In the genomic region with DNA sequence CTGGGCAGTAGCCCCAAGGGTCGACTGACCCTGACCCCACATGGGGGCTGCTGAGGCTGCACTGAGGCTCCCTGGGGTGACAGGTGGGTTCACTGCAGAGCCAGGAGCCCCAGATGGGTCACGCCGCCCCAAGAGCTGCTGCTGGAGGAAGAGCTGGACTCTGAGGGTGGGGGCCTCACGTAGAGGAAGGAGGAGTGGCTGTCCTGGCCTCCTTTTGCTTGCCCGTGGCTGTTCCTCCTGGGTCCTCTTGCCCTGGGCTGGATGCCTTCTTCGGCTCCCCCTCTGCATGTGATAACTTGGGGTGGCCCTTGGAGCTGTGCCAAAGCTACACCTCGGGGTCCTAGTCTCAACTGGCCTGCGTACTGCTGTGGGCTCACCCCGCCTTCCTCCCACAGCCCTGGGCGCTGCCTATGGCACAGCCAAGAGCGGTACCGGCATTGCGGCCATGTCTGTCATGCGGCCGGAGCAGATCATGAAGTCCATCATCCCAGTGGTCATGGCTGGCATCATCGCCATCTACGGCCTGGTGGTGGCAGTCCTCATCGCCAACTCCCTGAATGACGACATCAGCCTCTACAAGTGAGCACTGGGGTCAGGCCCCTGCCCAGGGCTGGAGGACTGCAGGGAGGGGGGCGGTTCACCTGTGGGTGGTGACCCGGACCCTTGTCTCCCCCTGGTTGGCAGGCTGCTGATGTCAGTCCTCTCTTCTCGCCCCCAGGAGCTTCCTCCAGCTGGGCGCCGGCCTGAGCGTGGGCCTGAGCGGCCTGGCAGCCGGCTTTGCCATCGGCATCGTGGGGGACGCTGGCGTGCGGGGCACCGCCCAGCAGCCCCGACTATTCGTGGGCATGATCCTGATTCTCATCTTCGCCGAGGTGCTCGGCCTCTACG, we compare ENCODE assay signal across 8 cellular contexts. TPM values are rescaled to one million over a fixed set of nuclear protein-coding genes. Genes with fewer than 3 reads are reported as not detected.
DNase-seq lines count a peak whose midpoint lies in the region; ATAC-seq lines count a peak whose summit lies in the region.

No MANE protein-coding gene starts in this region.

- ATAC-seq in left cardiac atrium, result no peak
- no peak for ATAC-seq in sciatic nerve
- no peak for ATAC-seq in HG03139 (IDR thresholded peaks at IDR 0.05; ENCODE audit: unreplicated experiment)

- peak overlapping the region; percentile 72 to 94 (median 79) for H3K4me3 Mint-ChIP-seq in CD4-positive, alpha-beta memory T cell
- H3K4me3 Mint-ChIP-seq in activated CD4-positive, alpha-beta memory T cell treated with anti-CD3 and anti-CD28 coated beads for 36 hours, result peak overlapping the region; percentile 65

- peaks cover 64% of the 10 kb centered on the region for H3K4me1 ChIP-seq in CD4-positive, alpha-beta memory T cell (ENCODE audit: insufficient read depth, low read length)

- H3K36me3 Mint-ChIP-seq in CD4-positive, alpha-beta memory T cell, result peaks cover 7 to 50% of the 10 kb centered on the region in 2 donors
- H3K36me3 Mint-ChIP-seq in activated CD4-positive, alpha-beta memory T cell treated with anti-CD3 and anti-CD28 coated beads for 36 hours, result peaks cover 9% of the 10 kb centered on the region

- no peaks in the 10 kb centered on the region for H3K27me3 ChIP-seq in CD4-positive, alpha-beta memory T cell (ENCODE audit: insufficient read depth, low read length)

- H3K4me1 Mint-ChIP-seq in CD4-positive, alpha-beta memory T cell, result peaks cover 39 to 76% (median 58%) of the 10 kb centered on the region in 4 donors
- peaks cover 51% of the 10 kb centered on the region for H3K4me1 Mint-ChIP-seq in activated CD4-positive, alpha-beta memory T cell treated with anti-CD3 and anti-CD28 coated beads for 36 hours (ENCODE audit: low read depth)

- POLR2A ChIA-PET in CD4-positive, alpha-beta memory T cell (lab: Charles Lee; ENCODE audit: partially characterized antibody), result interaction anchor here (0.9 to 7.0 kb wide), 7 partner anchors 10 to 736 kb away, joined by 3 to 170 read pairs (median 5); a partner anchor contains a TSS
- POLR2A ChIA-PET in activated CD4-positive, alpha-beta memory T cell treated with anti-CD3 and anti-CD28 coated beads for 36 hours (lab: Charles Lee), result interaction anchor here (3.6 kb wide), 1 partner anchor 13 kb away, joined by 43 read pairs; a partner anchor contains a TSS

- intact Hi-C loops in CD4-positive, alpha-beta memory T cell (cut with micrococcal nuclease), result loop anchor here (10.0 kb wide), 1 partner anchor 254 kb away; a partner anchor contains a TSS
- intact Hi-C loops in activated CD4-positive, alpha-beta memory T cell treated with anti-CD3 and anti-CD28 coated beads for 36 hours (cut with micrococcal nuclease), result loop anchor here (5.0 kb wide), 1 partner anchor 153 kb away; no protein-coding TSS in a partner anchor
- intact Hi-C loops in left cardiac atrium (cut with DNase I) (no loop called here), sciatic nerve (cut with DNase I) (no loop called here)

- H3K27ac ChIP-seq in CD4-positive, alpha-beta memory T cell (ENCODE audit: low read depth, low read length), result peak overlapping the region; percentile 49

- H3K27me3 Mint-ChIP-seq in CD4-positive, alpha-beta memory T cell, result peaks cover 0 to 1% of the 10 kb centered on the region in 2 donors
- no peaks in the 10 kb centered on the region for H3K27me3 Mint-ChIP-seq in activated CD4-positive, alpha-beta memory T cell treated with anti-CD3 and anti-CD28 coated beads for 36 hours

- H3K27ac Mint-ChIP-seq in CD4-positive, alpha-beta memory T cell, result peak overlapping the region; percentile 91 to 96 (median 95)
- peak overlapping the region; percentile 83 for H3K27ac Mint-ChIP-seq in activated CD4-positive, alpha-beta memory T cell treated with anti-CD3 and anti-CD28 coated beads for 36 hours

- CTCF ChIA-PET in CD4-positive, alpha-beta memory T cell (lab: Charles Lee; ENCODE audit: partially characterized antibody), result interaction anchor here (0.9 kb wide), 1 partner anchor 13 kb away, joined by 4 read pairs; no protein-coding TSS in a partner anchor
- CTCF ChIA-PET in activated CD4-positive, alpha-beta memory T cell treated with anti-CD3 and anti-CD28 coated beads for 36 hours (lab: Charles Lee), result interaction anchor here (1.1 kb wide), 1 partner anchor 12 kb away, joined by 4 read pairs; a partner anchor contains a TSS

- H3K9me3 Mint-ChIP-seq in CD4-positive, alpha-beta memory T cell, result peaks cover 0 to 10% (median 0%) of the 10 kb centered on the region in 8 donors
- no peaks in the 10 kb centered on the region for H3K9me3 Mint-ChIP-seq in activated CD4-positive, alpha-beta memory T cell treated with anti-CD3 and anti-CD28 coated beads for 36 hours

- no peak overlapping the region for H3K4me3 ChIP-seq in CD4-positive, alpha-beta memory T cell (ENCODE audit: low read length in 2 of 2)

- no peaks in the 10 kb centered on the region for H3K9me3 ChIP-seq in CD4-positive, alpha-beta memory T cell (ENCODE audit: control insufficient read depth in 1 of 2, low read length in 2 of 2)

- H3K36me3 ChIP-seq in CD4-positive, alpha-beta memory T cell (ENCODE audit: insufficient read depth, low read length), result no peaks in the 10 kb centered on the region

- peak in 1 of 5 donors; percentile 42 for DNase-seq in CD4-positive, alpha-beta memory T cell
- no peak for DNase-seq in activated CD4-positive, alpha-beta memory T cell treated with anti-CD3 and anti-CD28 coated beads for 36 hours
- peak; percentile 50 for DNase-seq in left cardiac atrium
- DNase-seq in sciatic nerve (ENCODE audit: low spot score), result peak; percentile 77
- no peak for DNase-seq in amniotic stem cell (lab: John Stamatoyannopoulos, UW)
- DNase-seq in inferior parietal cortex (ENCODE audit: extremely low spot score), result no peak
- no peak for DNase-seq in activated CD4-positive, CD25-positive, alpha-beta regulatory T cell treated with anti-CD3 and anti-CD28 coated beads, Interleukin-2, amount 50 U/mL, for 72 hours

RNA-seq across cellular contexts. Expression of a gene that starts 1.1 kb away (rescaled TPM):
- 100 to 1,000 TPM; 114 to 121 TPM for total RNA-seq in CD4-positive, alpha-beta memory T cell
- polyA plus RNA-seq in CD4-positive, alpha-beta memory T cell, result 10 to 100 TPM; 17.0 to 22.3 TPM
- total RNA-seq in activated CD4-positive, alpha-beta memory T cell treated with anti-CD3 and anti-CD28 coated beads for 36 hours, result 10 to 100 TPM; 28.3 to 30.5 TPM
- total RNA-seq in left cardiac atrium (10 to 100 TPM; 15.8 to 21.8 TPM), sciatic nerve (38.5 TPM)

RNA-seq across cellular contexts. Expression of a gene that starts 5.3 kb away (rescaled TPM):
- total RNA-seq in CD4-positive, alpha-beta memory T cell, result 100 to 1,000 TPM; 125 to 129 TPM
- 10 to 100 TPM; 57.5 to 81.6 TPM for polyA plus RNA-seq in CD4-positive, alpha-beta memory T cell
- 100 to 1,000 TPM; 111 to 115 TPM for total RNA-seq in activated CD4-positive, alpha-beta memory T cell treated with anti-CD3 and anti-CD28 coated beads for 36 hours
- 100 to 1,000 TPM; 162 to 197 TPM for total RNA-seq in left cardiac atrium
- 134 TPM for total RNA-seq in sciatic nerve

RNA-seq across cellular contexts. Expression of a gene that starts 12.1 kb away (rescaled TPM):
- 1 to 10 TPM; 1.7 to 3.0 TPM for total RNA-seq in CD4-positive, alpha-beta memory T cell
- polyA plus RNA-seq in CD4-positive, alpha-beta memory T cell, result 1 to 10 TPM; 1.9 to 5.0 TPM
- not detected for total RNA-seq in activated CD4-positive, alpha-beta memory T cell treated with anti-CD3 and anti-CD28 coated beads for 36 hours
- total RNA-seq in left cardiac atrium, result not detected
- not detected for total RNA-seq in sciatic nerve

RNA-seq across cellular contexts. Expression of a gene that starts 18.8 kb away (rescaled TPM):
- 10 to 100 TPM; 61.2 to 71.3 TPM for total RNA-seq in CD4-positive, alpha-beta memory T cell
- 10 to 100 TPM; 26.4 to 42.1 TPM for polyA plus RNA-seq in CD4-positive, alpha-beta memory T cell
- total RNA-seq in activated CD4-positive, alpha-beta memory T cell treated with anti-CD3 and anti-CD28 coated beads for 36 hours, result 10 to 100 TPM; 42.5 to 42.9 TPM
- total RNA-seq in left cardiac atrium (10 to 100 TPM; 32.6 to 39.4 TPM), sciatic nerve (46.3 TPM)

RNA-seq across cellular contexts. Expression of a gene that starts 44.1 kb away (rescaled TPM):
- 10 to 100 TPM in 1 of 2 experiments, 1 to 10 TPM in 1; 9.6 to 13.7 TPM for total RNA-seq in CD4-positive, alpha-beta memory T cell
- polyA plus RNA-seq in CD4-positive, alpha-beta memory T cell, result 1 to 10 TPM; 1.3 to 1.8 TPM
- 10 to 100 TPM; 12.2 to 12.4 TPM for total RNA-seq in activated CD4-positive, alpha-beta memory T cell treated with anti-CD3 and anti-CD28 coated beads for 36 hours
- total RNA-seq in left cardiac atrium (10 to 100 TPM in 1 of 2 donors, 1 to 10 TPM in 1; 9.8 to 15.1 TPM), sciatic nerve (15.4 TPM)

Comparison
In these comparisons a context has a peak if more than half of its experiments do, and no peak if none do; other contexts are left out.
1. DNase-seq: peak in left cardiac atrium (single experiment) and sciatic nerve (single experiment); none in activated CD4-positive, alpha-beta memory T cell treated with anti-CD3 and anti-CD28 coated beads for 36 hours (single experiment), amniotic stem cell (single experiment), inferior parietal cortex (single experiment) and activated CD4-positive, CD25-positive, alpha-beta regulatory T cell treated with anti-CD3 and anti-CD28 coated beads, Interleukin-2, amount 50 U/mL, for 72 hours (single experiment).
2. intact Hi-C loops: an anchor here in CD4-positive, alpha-beta memory T cell (10.0 kb wide) and activated CD4-positive, alpha-beta memory T cell treated with anti-CD3 and anti-CD28 coated beads for 36 hours (5.0 kb wide); none called in left cardiac atrium and sciatic nerve.